1 cellular context compared by ENCODE assay signal in genomic region chr10:117496616-117497028, GRCh38.
TF ChIP-seq lines count a peak whose summit lies in the region.

No MANE protein-coding gene starts in this region.

TF ChIP-seq in GM23338, 12 proteins besides CTCF, POLR2A, EP300 and RAD21 (continued from another document):
- TF ChIP-seq ZNF114 (CRISPR knock-in tag; IDR thresholded peaks at IDR 0.05) (no peak), ZNF331 (CRISPR knock-in tag; IDR thresholded peaks at IDR 0.05; ENCODE audit: low read depth) (no peak), POLR2AphosphoS5 (IDR thresholded peaks at IDR 0.05; ENCODE audit: low read depth) (no peak), EZH2phosphoT487 (IDR thresholded peaks at IDR 0.05; ENCODE audit: unreplicated experiment) (no peak), REST (IDR thresholded peaks at IDR 0.05; ENCODE audit: unreplicated experiment) (no peak)
